17 cellular contexts compared by ENCODE assay signal in the genomic region with DNA sequence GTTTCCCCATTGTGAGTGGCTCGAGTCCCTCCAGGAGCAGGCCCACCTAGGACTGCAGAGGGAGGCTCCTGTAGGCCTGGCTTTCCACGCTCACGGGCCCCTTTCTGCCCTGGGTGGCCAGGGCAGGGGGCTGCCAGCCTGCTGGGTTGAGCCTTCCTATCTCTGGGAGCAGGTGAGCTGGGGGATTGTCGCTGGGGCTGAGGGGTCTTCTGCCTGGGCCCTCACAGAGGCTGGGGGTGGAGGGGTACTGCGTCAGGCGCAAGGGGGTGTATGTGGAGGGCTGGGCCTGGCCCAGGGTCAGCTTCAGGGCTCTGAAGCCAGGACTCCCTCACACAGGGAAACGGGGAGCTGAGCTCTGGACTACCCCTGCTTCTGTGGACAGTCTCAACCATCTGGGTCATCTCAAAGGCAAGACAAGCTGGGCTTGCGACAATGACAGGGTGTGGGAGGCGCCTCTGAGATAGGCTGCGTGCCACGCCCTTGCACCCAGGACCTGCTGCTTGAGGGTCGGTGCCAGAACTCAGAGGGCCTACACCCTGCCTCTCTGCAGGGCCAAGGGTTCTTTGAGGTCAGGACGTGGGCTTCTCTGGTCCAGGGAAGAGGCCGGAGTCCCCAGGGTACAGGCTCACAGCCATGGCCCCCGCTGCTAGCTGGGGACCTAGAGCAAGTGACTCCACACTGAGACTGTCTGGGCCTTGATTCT.
"Had no signal": no experiment of that assay in that cellular context is flagged by ENCODE, and none has a peak within 500 bp of the region (broad histone marks: within the 10 kb centered on the region; RNA-seq: fewer than 3 reads in every experiment).

No MANE protein-coding gene starts in this region.

- H3K4me1 Mint-ChIP-seq: activated naive CD8-positive, alpha-beta T cell treated with anti-CD3 and anti-CD28 coated beads for 36 hours; endodermal cell had no signal

- H3K4me1 ChIP-seq: gastroesophageal sphincter, upper lobe of left lung had no signal

- H3K27ac Mint-ChIP-seq: activated CD8-positive, alpha-beta T cell treated with anti-CD3 and anti-CD28 coated beads, Interleukin-2, amount 10 ng/mL, durations not matched to agents 7 days and 5 days; activated naive CD8-positive, alpha-beta T cell treated with anti-CD3 and anti-CD28 coated beads for 36 hours had no signal

- H3K27me3 ChIP-seq: gastroesophageal sphincter, upper lobe of left lung had no signal

- H3K4me3 Mint-ChIP-seq: activated CD8-positive, alpha-beta T cell treated with anti-CD3 and anti-CD28 coated beads, Interleukin-2, amount 10 ng/mL, durations not matched to agents 7 days and 5 days; activated naive CD8-positive, alpha-beta T cell treated with anti-CD3 and anti-CD28 coated beads for 36 hours; endodermal cell had no signal

- H3K27me3 Mint-ChIP-seq: activated naive CD8-positive, alpha-beta T cell treated with anti-CD3 and anti-CD28 coated beads for 36 hours had no signal

- H3K4me3 ChIP-seq: gastroesophageal sphincter, upper lobe of left lung had no signal

- ATAC-seq: activated CD8-positive, alpha-beta T cell treated with anti-CD3 and anti-CD28 coated beads, Interleukin-2, amount 10 ng/mL, durations not matched to agents 7 days and 5 days; gastroesophageal sphincter; left lobe of liver; stimulated activated naive CD8-positive, alpha-beta T cell treated with anti-CD3 and anti-CD28 coated beads, Interleukin-15, Interleukin-2, amounts not matched to agents 100 U/mL and 50 U/mL, for 24 hours had no signal

- H3K36me3 ChIP-seq: WERI-Rb-1 had no signal

- H3K27ac ChIP-seq: gastroesophageal sphincter, upper lobe of left lung, WERI-Rb-1 had no signal

- H3K9me3 Mint-ChIP-seq: activated naive CD8-positive, alpha-beta T cell treated with anti-CD3 and anti-CD28 coated beads for 36 hours; endodermal cell had no signal

- DNase-seq: activated CD4-positive, alpha-beta T cell treated with anti-CD3 and anti-CD28 coated beads, Interleukin-2, amount 50 U/mL, for 1 hour; activated CD4-positive, CD25-positive, alpha-beta regulatory T cell treated with anti-CD3 and anti-CD28 coated beads, Interleukin-2, amount 50 U/mL, for 72 hours; activated CD8-positive, alpha-beta T cell treated with anti-CD3 and anti-CD28 coated beads, Interleukin-2, amount 10 ng/mL, durations not matched to agents 7 days and 5 days; activated naive CD8-positive, alpha-beta T cell treated with anti-CD3 and anti-CD28 coated beads for 36 hours; amygdala; cerebellar nuclear complex; cortex of kidney; endodermal cell; head of caudate nucleus; kidney; stimulated activated CD4-positive, alpha-beta T cell treated with anti-CD3 and anti-CD28 coated beads, Interleukin-4, amount 100 ng/mL, for 24 hours; stimulated activated naive CD8-positive, alpha-beta T cell treated with anti-CD3 and anti-CD28 coated beads, Interleukin-15, Interleukin-2, amounts not matched to agents 100 U/mL and 50 U/mL, for 24 hours; T-helper 1 cell; WERI-Rb-1 had no signal
